22 cellular contexts compared by ENCODE assay signal in the genomic region with DNA sequence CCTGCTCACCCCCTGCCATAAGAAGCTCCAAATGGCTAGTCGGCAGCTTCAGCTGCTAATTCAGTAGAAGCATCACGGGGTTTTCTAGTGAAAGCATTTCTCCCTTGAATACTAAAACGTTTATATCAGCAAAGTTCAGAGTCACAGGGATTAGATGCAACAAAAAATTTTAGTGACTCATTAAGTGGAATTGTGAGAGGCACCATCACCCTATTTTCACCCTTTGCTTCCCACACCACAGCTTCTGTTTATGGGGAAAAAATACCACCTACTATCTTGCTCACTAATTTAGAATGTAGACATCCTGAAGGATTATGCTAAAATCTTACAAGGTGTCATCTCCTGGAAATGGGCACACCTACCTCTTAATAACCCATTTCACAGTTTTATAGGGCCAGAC. TPM values are rescaled to one million over a fixed set of nuclear protein-coding genes. Genes with fewer than 3 reads are reported as not detected.
DNase-seq lines count a peak whose midpoint lies in the region; ATAC-seq and TF ChIP-seq lines count a peak whose summit lies in the region.
"Had no signal": no experiment of that assay in that cellular context is flagged by ENCODE, and none has a peak within 500 bp of the region (broad histone marks: within the 10 kb centered on the region; RNA-seq: fewer than 3 reads in every experiment).

No MANE protein-coding gene starts in this region.

- H2BK15ac ChIP-seq in mesendoderm (replicated peaks; ENCODE audit: low read depth): no peak overlapping the region

- H3K9me3 ChIP-seq in smooth muscle cell (replicated peaks; ENCODE audit: low read depth) (no peaks in the 10 kb centered on the region), mucosa of descending colon (no peaks in the 10 kb centered on the region)
- H3K9me3 ChIP-seq: A549; BE2C; BLaER1 treated with 17β-estradiol and CSF1 and Interleukin-3, amounts not matched to agents 10 nM and 100 nM had no signal

- H3K18ac ChIP-seq in mesendoderm (ENCODE audit: low read length): no peak overlapping the region

- no CpG with 5 or more reads among the region's 3 CpGs for WGBS in mesendoderm (ENCODE audit: extremely low coverage, insufficient coverage, low lambda C conversion rate)
- 16% methylated on average over 3 of the region's 3 CpGs for WGBS in smooth muscle cell (ENCODE audit: low lambda C conversion rate)

- no peak overlapping the region for H3K56ac ChIP-seq in mesendoderm (ENCODE audit: low read length)

- peaks cover 4% of the 10 kb centered on the region for H3K4me1 ChIP-seq in mesendoderm (ENCODE audit: control insufficient read depth, low read depth, low read length)
- peaks cover 8% of the 10 kb centered on the region for H3K4me1 ChIP-seq in smooth muscle cell (ENCODE audit: low read depth)
- no peaks in the 10 kb centered on the region for H3K4me1 ChIP-seq in mucosa of descending colon (ENCODE audit: low read depth)
- H3K4me1 ChIP-seq: A549 had no signal

- H3K79me1 ChIP-seq in mesendoderm (ENCODE audit: low read length): no peaks in the 10 kb centered on the region

- H3K27ac Mint-ChIP-seq in CD14-positive monocyte: no peak overlapping the region
- H3K27ac Mint-ChIP-seq: CD4-positive, alpha-beta memory T cell had no signal

- H3K27me3 Mint-ChIP-seq in CD14-positive monocyte (ENCODE audit: low read depth in 3 of 3): no peaks in the 10 kb centered on the region

- H3K4me3 Mint-ChIP-seq in CD14-positive monocyte: no peak overlapping the region
- H3K4me3 Mint-ChIP-seq: CD4-positive, alpha-beta memory T cell had no signal

- peaks cover 0 to 5% of the 10 kb centered on the region in 2 donors for H3K36me3 Mint-ChIP-seq in CD14-positive monocyte
- H3K36me3 Mint-ChIP-seq: CD4-positive, alpha-beta memory T cell had no signal

- H3K9ac ChIP-seq in mesendoderm (ENCODE audit: low read length) (no peak overlapping the region), smooth muscle cell (ENCODE audit: low read depth) (no peak overlapping the region)
- H3K9ac ChIP-seq: BLaER1 treated with 17β-estradiol and CSF1 and Interleukin-3, amounts not matched to agents 10 nM and 100 nM; GM23248 had no signal

- ATAC-seq in mucosa of descending colon (no peak), HG03159 (IDR thresholded peaks at IDR 0.05; ENCODE audit: unreplicated experiment) (no peak)
- ATAC-seq: A549, GM12878 had no signal

- H3K79me2 ChIP-seq in mesendoderm (ENCODE audit: control insufficient read depth, insufficient read depth, low read length) (no peaks in the 10 kb centered on the region), smooth muscle cell (ENCODE audit: low read depth) (no peaks in the 10 kb centered on the region)

- peaks cover 26% of the 10 kb centered on the region for H3K4me1 Mint-ChIP-seq in CD14-positive monocyte
- H3K4me1 Mint-ChIP-seq: CD4-positive, alpha-beta memory T cell had no signal

- H4K5ac ChIP-seq in mesendoderm (ENCODE audit: low read length): no peak overlapping the region

- TF ChIP-seq CTCF in smooth muscle cell (IDR thresholded peaks at IDR 0.05; ENCODE audit: borderline replicate concordance, insufficient read depth, poor library complexity, severe bottlenecking) (no peak), mucosa of descending colon (IDR thresholded peaks at IDR 0.05) (no peak), CD14-positive monocyte (IDR thresholded peaks at IDR 0.05) (no peak)

- no peak overlapping the region for H2BK5ac ChIP-seq in mesendoderm (ENCODE audit: low read length)

- intact Hi-C loops in mucosa of descending colon (cut with DNase I, micrococcal nuclease): loop anchor here in 1 of 2 donors (10.0 kb wide), 1 partner anchor 559 kb away; no protein-coding TSS in a partner anchor
- intact Hi-C loops in CD14-positive monocyte (cut with micrococcal nuclease): no loop called here

- no peak overlapping the region for H3K4me2 ChIP-seq in mesendoderm (ENCODE audit: low read length)
- H3K4me2 ChIP-seq in smooth muscle cell: peak overlapping the region; percentile 9
- H3K4me2 ChIP-seq: A549 had no signal

- H3K4me3 ChIP-seq in mesendoderm (ENCODE audit: low read length) (no peak overlapping the region), smooth muscle cell (no peak overlapping the region), mucosa of descending colon (no peak overlapping the region)
- H3K4me3 ChIP-seq: A549; BLaER1 treated with 17β-estradiol and CSF1 and Interleukin-3, amounts not matched to agents 10 nM and 100 nM; GM12878; GM23248 had no signal

- H3K9me3 Mint-ChIP-seq in CD14-positive monocyte: no peaks in the 10 kb centered on the region
- H3K9me3 Mint-ChIP-seq: CD4-positive, alpha-beta memory T cell had no signal

- no peak overlapping the region for H3K23ac ChIP-seq in mesendoderm (ENCODE audit: low read length)

- H3F3A ChIP-seq in smooth muscle cell (ENCODE audit: low read depth): no peaks in the 10 kb centered on the region

- no peak overlapping the region for H3K27ac ChIP-seq in mesendoderm (ENCODE audit: low read depth, low read length)
- no peak overlapping the region for H3K27ac ChIP-seq in smooth muscle cell (ENCODE audit: low read depth)
- H3K27ac ChIP-seq: A549, GM23248 had no signal

- no peaks in the 10 kb centered on the region for H4K20me1 ChIP-seq in smooth muscle cell (ENCODE audit: low read depth)
- H4K20me1 ChIP-seq: BLaER1 treated with 17β-estradiol and CSF1 and Interleukin-3, amounts not matched to agents 10 nM and 100 nM had no signal

- DNase-seq in LHCN-M2 (ENCODE audit: low read depth) (peak; percentile 7), astrocyte of the hippocampus (ENCODE audit: low read depth, low spot score) (peak; percentile 52), mesendoderm (peak; percentile 22), smooth muscle cell (lab: John Stamatoyannopoulos, UW; ENCODE audit: unreplicated experiment) (no peak), mucosa of descending colon (no peak), CD14-positive monocyte (ENCODE audit: low spot score) (no peak)
- DNase-seq: 8988T; ACHN; AML-193; BE2C; CD4-positive, alpha-beta memory T cell; DMS 273 treated with DMSO at 0.1 percent for 48 hours; DMS79; EL; GDM1; GM23248; H7; HCEC 1CT had no signal

- no peak overlapping the region for H2BK120ac ChIP-seq in mesendoderm (ENCODE audit: low read depth, low read length)

- no peaks in the 10 kb centered on the region for H3K36me3 ChIP-seq in mesendoderm (ENCODE audit: control insufficient read depth, insufficient read depth, low read length)
- H3K36me3 ChIP-seq in smooth muscle cell (ENCODE audit: low read depth): no peaks in the 10 kb centered on the region
- H3K36me3 ChIP-seq in mucosa of descending colon (ENCODE audit: low read depth): no peaks in the 10 kb centered on the region
- H3K36me3 ChIP-seq: BLaER1 treated with 17β-estradiol and CSF1 and Interleukin-3, amounts not matched to agents 10 nM and 100 nM had no signal

- no peak overlapping the region for H3K4ac ChIP-seq in mesendoderm (ENCODE audit: low read depth, low read length)

- H2AK5ac ChIP-seq in mesendoderm (ENCODE audit: low read length): no peak overlapping the region

- H3K27me3 ChIP-seq in mesendoderm (ENCODE audit: insufficient read depth, low read length, poor library complexity) (no peaks in the 10 kb centered on the region), smooth muscle cell (ENCODE audit: low read depth) (no peaks in the 10 kb centered on the region)
- H3K27me3 ChIP-seq: BE2C; BLaER1 treated with 17β-estradiol and CSF1 and Interleukin-3, amounts not matched to agents 10 nM and 100 nM had no signal

- H4K8ac ChIP-seq in mesendoderm (ENCODE audit: low read depth, low read length): no peak overlapping the region

- no peak overlapping the region for H2AFZ ChIP-seq in smooth muscle cell (ENCODE audit: low read depth)
- H2AFZ ChIP-seq: GM23248 had no signal

RNA-seq across cellular contexts. Expression of a gene that starts 25.3 kb away (rescaled TPM):
- total RNA-seq in LHCN-M2 (2014; rRNA removed): 0.58 TPM in 1 of 2 replicates, not detected in the other
- not detected for polyA plus RNA-seq in LHCN-M2 (2012)
- 4.9 TPM for polyA plus RNA-seq in mesendoderm (2013, experiment 1 of 2)
- polyA plus RNA-seq in mesendoderm (2013, experiment 2 of 2): 4.8 TPM
- total RNA-seq in smooth muscle cell: not detected in 2 replicates
- polyA plus RNA-seq in smooth muscle cell: not detected in 2 replicates
- total RNA-seq in mucosa of descending colon: 1 to 10 TPM; 1.4 to 1.8 (median 1.5) TPM
- 1 to 10 TPM; 1.9 to 3.9 TPM for polyA plus RNA-seq in CD14-positive monocyte
- total RNA-seq: GM23248 had no signal
- polyA plus RNA-seq: CD4-positive, alpha-beta memory T cell; GM23248 had no signal

RNA-seq across cellular contexts. Expression of a gene that starts 55.2 kb away (rescaled TPM):
- total RNA-seq in LHCN-M2 (2014; rRNA removed): 26.2 and 30.0 TPM in 2 replicates
- polyA plus RNA-seq in LHCN-M2 (2012): 6.8 TPM
- 17.5 TPM for polyA plus RNA-seq in mesendoderm (2013, experiment 1 of 2)
- 18.2 TPM for polyA plus RNA-seq in mesendoderm (2013, experiment 2 of 2)
- total RNA-seq in smooth muscle cell: 45.0 and 64.4 TPM in 2 replicates
- 20.8 and 27.1 TPM in 2 replicates for polyA plus RNA-seq in smooth muscle cell
- 10 to 100 TPM; 26.2 to 43.7 (median 33.3) TPM for total RNA-seq in mucosa of descending colon
- 10 to 100 TPM; 24.7 to 36.7 TPM for polyA plus RNA-seq in CD14-positive monocyte

Comparison
In these comparisons a context has a peak if more than half of its experiments do, and no peak if none do; other contexts are left out.
1. DNase-seq: peak in LHCN-M2 (single experiment), astrocyte of the hippocampus (single experiment) and mesendoderm (single experiment); none in smooth muscle cell (single experiment), mucosa of descending colon (0 of 3) and CD14-positive monocyte (single experiment).